In the genomic region with DNA sequence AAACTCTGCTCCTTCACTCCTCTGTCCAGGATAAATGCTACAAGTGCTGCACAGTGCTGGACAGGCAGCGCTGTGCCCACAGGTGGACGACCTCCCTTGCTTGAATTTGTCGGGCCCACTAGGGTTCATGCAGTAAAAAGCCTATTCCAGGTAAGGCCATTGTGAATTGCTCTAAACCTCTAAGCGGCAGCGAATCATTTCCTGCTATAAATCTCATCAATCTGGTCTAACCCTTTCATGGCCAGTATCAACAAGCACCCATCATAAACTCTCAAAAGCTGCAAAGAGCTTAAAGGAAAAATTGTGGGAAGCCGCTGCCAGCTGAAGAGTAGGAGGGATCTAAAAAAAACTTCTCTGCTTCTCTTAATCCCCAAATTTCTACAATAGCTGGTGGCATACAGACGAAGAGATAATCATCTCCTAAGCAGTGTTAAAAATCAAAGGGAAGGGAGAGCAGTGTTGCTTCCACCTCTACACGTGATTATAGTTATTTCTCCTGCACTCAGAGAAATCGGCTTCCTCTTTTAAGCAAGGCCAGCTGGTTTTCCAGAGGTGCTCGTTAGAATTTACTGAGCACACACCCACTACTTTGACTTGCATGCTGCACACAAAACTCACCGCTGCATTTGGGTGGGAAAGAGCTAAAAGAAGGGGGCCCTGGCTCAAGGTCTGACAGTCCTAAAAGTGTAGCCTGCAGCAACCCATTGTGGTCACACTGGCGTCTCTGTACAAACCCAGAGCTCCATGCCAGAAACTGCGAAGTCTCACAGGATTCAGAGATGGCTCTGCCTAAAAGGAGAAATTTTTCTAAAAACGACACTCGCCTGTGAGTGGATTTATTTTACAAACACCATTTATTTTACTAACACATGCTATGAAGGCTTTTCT, we compare ENCODE assay signal across 1 cellular context.
TF ChIP-seq lines count a peak whose summit lies in the region.

No MANE protein-coding gene starts in this region.

TF ChIP-seq in GM12878, 131 proteins besides CTCF, POLR2A, EP300 and RAD21 (continued from another document):
- TF ChIP-seq ETV6 (conservative IDR thresholded peaks at IDR 0.05 in 1 of 2, IDR thresholded peaks at IDR 0.05 in 1 of 2; ENCODE audit: borderline replicate concordance in 1 of 2, low read depth in 1 of 2) (no peak), BMI1 (IDR thresholded peaks at IDR 0.05; ENCODE audit: borderline replicate concordance) (no peak), FOS (IDR thresholded peaks at IDR 0.05; ENCODE audit: borderline replicate concordance, extremely low read depth, insufficient read length) (no peak), TAF1 (IDR thresholded peaks at IDR 0.05; ENCODE audit: borderline replicate concordance, low read depth, low read length) (no peak)
